ENCODE assay signal across 9 cellular contexts in genomic region chr13:46168341-46168740, GRCh38. TPM values are rescaled to one million over a fixed set of nuclear protein-coding genes. Genes with fewer than 3 reads are reported as not detected.
DNase-seq lines count a peak whose midpoint lies in the region; ATAC-seq and TF ChIP-seq lines count a peak whose summit lies in the region.
"Had no signal": no experiment of that assay in that cellular context is flagged by ENCODE, and none has a peak within 500 bp of the region (broad histone marks: within the 10 kb centered on the region; RNA-seq: fewer than 3 reads in every experiment).

No MANE protein-coding gene starts in this region.

- H3K4me2 ChIP-seq in SK-N-SH: no peak overlapping the region

- H2AFZ ChIP-seq in SK-N-SH (ENCODE audit: low read depth): no peak overlapping the region

- WGBS in SK-N-SH (ENCODE audit: low lambda C conversion rate): 66% methylated on average over 6 of the region's 8 CpGs

- H3K9me2 ChIP-seq in SK-N-SH: no peaks in the 10 kb centered on the region

- peaks cover 0 to 5% of the 10 kb centered on the region in 2 experiments; a peak in 2 of 4 replicates for H3K4me1 ChIP-seq in SK-N-SH (ENCODE audit: control insufficient read depth in 1 of 2, insufficient read depth in 2 of 2, low read depth in 1 of 2, low read length in 1 of 2)
- H3K4me1 ChIP-seq: body of pancreas had no signal

- no peak for TF ChIP-seq CTCF in SK-N-SH (IDR thresholded peaks at IDR 0.05)

- no peak for TF ChIP-seq RAD21 in SK-N-SH (IDR thresholded peaks at IDR 0.05; ENCODE audit: low read length)

- H3K9me3 ChIP-seq in SK-N-SH: no peaks in the 10 kb centered on the region
- H3K9me3 ChIP-seq: body of pancreas had no signal

- no peak for TF ChIP-seq EP300 in SK-N-SH (IDR thresholded peaks at IDR 0.05; ENCODE audit: borderline replicate concordance in 1 of 2, low read depth in 1 of 2, low read length in 1 of 2)

- H3K9ac ChIP-seq in SK-N-SH: no peak overlapping the region

- H3K27me3 ChIP-seq in SK-N-SH (ENCODE audit: insufficient read depth): no peaks in the 10 kb centered on the region
- H3K27me3 ChIP-seq: body of pancreas had no signal

- DNase-seq in EL: peak; percentile 11
- peak; percentile 42 to 43 for DNase-seq in activated CD4-positive, alpha-beta T cell treated with anti-CD3 and anti-CD28 coated beads for 24 hours (ENCODE audit: low read depth in 2 of 2)
- peak; percentile 41 for DNase-seq in kidney glomerular epithelial cell (lab: John Stamatoyannopoulos, UW)
- DNase-seq in SK-N-SH: no peak
- DNase-seq in mucosa of gallbladder (ENCODE audit: low spot score): no peak
- no peak for DNase-seq in middle frontal gyrus (ENCODE audit: extremely low spot score, low spot score)

- CTCF ChIA-PET in SK-N-SH (lab: Yijun Ruan, JAX): interaction anchor here (1.0 to 2.5 kb wide), 4 partner anchors 8 to 544 kb away, joined by 3 to 10 read pairs (median 7); partner anchors contain the start of gene LCP1

- H3K4me3 ChIP-seq in SK-N-SH (ENCODE audit: low read depth in 2 of 2, low read length in 1 of 2): no peak overlapping the region
- H3K4me3 ChIP-seq: body of pancreas had no signal

- no peaks in the 10 kb centered on the region for H3K36me3 ChIP-seq in SK-N-SH (replicated peaks in 1 of 2; ENCODE audit: control insufficient read depth in 1 of 2, insufficient read depth in 2 of 2, low read length in 1 of 2)

- H3K79me2 ChIP-seq in SK-N-SH (ENCODE audit: insufficient read depth): no peaks in the 10 kb centered on the region

- POLR2A ChIA-PET in SK-N-SH (lab: Yijun Ruan, JAX): no interaction called here

- no peaks in the 10 kb centered on the region for H3F3A ChIP-seq in SK-N-SH (replicated peaks; ENCODE audit: insufficient read depth)

- H4K20me1 ChIP-seq in SK-N-SH (ENCODE audit: insufficient read depth): no peaks in the 10 kb centered on the region

- peak; percentile 25 for ATAC-seq in HG02870 (IDR thresholded peaks at IDR 0.05; ENCODE audit: unreplicated experiment)
- ATAC-seq in GM18517 (IDR thresholded peaks at IDR 0.05; ENCODE audit: unreplicated experiment): no peak
- ATAC-seq: body of pancreas had no signal

- H3K27ac ChIP-seq in SK-N-SH (ENCODE audit: low read depth in 2 of 2, low read length in 1 of 2): no peak overlapping the region
- H3K27ac ChIP-seq: body of pancreas had no signal

TF ChIP-seq in SK-N-SH, 30 proteins besides CTCF, POLR2A, EP300 and RAD21:
- no peak for TF ChIP-seq SMC3 (IDR thresholded peaks at IDR 0.05; ENCODE audit: low read depth, low read length)
- no peak for TF ChIP-seq GATA2 (CRISPR knock-in tag; IDR thresholded peaks at IDR 0.05)
- no peak for TF ChIP-seq TCF12 (IDR thresholded peaks at IDR 0.05)
- no peak for TF ChIP-seq TEAD4 (IDR thresholded peaks at IDR 0.05; ENCODE audit: borderline replicate concordance, insufficient read depth)
- TF ChIP-seq, protein P1, sequence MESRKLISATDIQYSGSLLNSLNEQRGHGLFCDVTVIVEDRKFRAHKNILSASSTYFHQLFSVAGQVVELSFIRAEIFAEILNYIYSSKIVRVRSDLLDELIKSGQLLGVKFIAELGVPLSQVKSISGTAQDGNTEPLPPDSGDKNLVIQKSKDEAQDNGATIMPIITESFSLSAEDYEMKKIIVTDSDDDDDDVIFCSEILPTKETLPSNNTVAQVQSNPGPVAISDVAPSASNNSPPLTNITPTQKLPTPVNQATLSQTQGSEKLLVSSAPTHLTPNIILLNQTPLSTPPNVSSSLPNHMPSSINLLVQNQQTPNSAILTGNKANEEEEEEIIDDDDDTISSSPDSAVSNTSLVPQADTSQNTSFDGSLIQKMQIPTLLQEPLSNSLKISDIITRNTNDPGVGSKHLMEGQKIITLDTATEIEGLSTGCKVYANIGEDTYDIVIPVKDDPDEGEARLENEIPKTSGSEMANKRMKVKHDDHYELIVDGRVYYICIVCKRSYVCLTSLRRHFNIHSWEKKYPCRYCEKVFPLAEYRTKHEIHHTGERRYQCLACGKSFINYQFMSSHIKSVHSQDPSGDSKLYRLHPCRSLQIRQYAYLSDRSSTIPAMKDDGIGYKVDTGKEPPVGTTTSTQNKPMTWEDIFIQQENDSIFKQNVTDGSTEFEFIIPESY (IDR thresholded peaks at IDR 0.05; ENCODE audit: borderline replicate concordance, low read depth): no peak
- TF ChIP-seq MXI1 (IDR thresholded peaks at IDR 0.05; ENCODE audit: low read depth, low read length): no peak
- no peak for TF ChIP-seq REST (IDR thresholded peaks at IDR 0.05; ENCODE audit: low read depth, low read length)
- TF ChIP-seq RFX5 (IDR thresholded peaks at IDR 0.05; ENCODE audit: low read length): no peak

RNA-seq across cellular contexts. Expression of gene LCP1, which starts 13.6 kb away (rescaled TPM):
- 0.03 and 0.06 TPM in 2 replicates for polyA plus RNA-seq in SK-N-SH (2012; rRNA removed)
- polyA plus RNA-seq in SK-N-SH (2012; cell fraction: cytosol; rRNA removed): 0.03 and 0.04 TPM in 2 replicates
- polyA plus RNA-seq in SK-N-SH (2012; cell fraction: nucleus; rRNA removed): 0.02 and 0.07 TPM in 2 replicates
- 43.4 TPM for total RNA-seq in mucosa of gallbladder

RNA-seq across cellular contexts. Expression of gene LRRC63, which starts 43.4 kb away (rescaled TPM):
- 0.03 and 0.13 TPM in 2 replicates for polyA plus RNA-seq in SK-N-SH (2012; rRNA removed)
- polyA plus RNA-seq in SK-N-SH (2012; cell fraction: cytosol; rRNA removed): 0.05 and 0.08 TPM in 2 replicates
- polyA plus RNA-seq in SK-N-SH (2012; cell fraction: nucleus; rRNA removed): 0.18 and 0.20 TPM in 2 replicates
- total RNA-seq in mucosa of gallbladder: 0.69 TPM
- total RNA-seq: body of pancreas had no signal

Comparison
In these comparisons a context has a peak if more than half of its experiments do, and no peak if none do; other contexts are left out.
1. DNase-seq: peak in EL (single experiment), activated CD4-positive, alpha-beta T cell treated with anti-CD3 and anti-CD28 coated beads for 24 hours (2 of 2) and kidney glomerular epithelial cell (single experiment); none in SK-N-SH (single experiment), mucosa of gallbladder (single experiment) and middle frontal gyrus (single experiment).